ENCODE assay signal across 2 cellular contexts in the genomic region with DNA sequence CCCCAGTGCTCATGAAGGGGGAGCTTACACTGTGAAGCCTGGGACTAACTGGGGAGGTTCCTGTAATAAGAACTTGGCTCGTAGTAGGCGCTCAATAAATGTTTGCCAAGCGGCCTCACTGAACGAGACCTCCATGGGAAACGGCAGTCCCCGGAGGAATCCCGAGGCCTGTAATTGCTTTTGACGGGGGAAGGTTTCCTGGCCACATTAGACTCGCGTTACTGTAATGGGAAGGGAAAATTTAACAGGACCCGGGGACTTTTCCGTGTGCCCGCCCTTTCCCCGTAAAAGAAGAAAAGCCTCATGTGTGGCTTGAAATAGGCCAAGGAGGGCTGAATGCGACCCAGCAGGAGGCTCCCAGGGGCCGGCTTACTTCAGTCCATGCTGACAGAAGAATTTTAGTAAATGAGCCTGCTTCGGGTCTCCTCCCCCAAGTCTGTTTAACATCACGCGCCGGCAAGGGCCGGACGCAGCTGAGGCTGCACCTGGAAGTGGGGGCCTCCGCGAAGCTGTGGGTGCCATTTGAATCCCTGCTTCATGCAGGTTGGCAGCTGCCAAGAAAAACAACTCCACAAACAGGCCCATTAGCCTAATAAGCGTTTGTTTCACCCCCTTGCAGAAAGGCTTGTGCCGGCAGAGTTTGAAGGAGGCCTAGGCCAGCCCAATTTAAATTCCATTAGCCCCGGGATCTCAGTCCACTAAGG.
A peak's percentile ranks its signal among the peaks of the same experiment; 100 is the strongest.
TF ChIP-seq lines count a peak whose summit lies in the region.

No MANE protein-coding gene starts in this region.

TF ChIP-seq in GM23338, 12 proteins besides CTCF, POLR2A, EP300 and RAD21:
- TF ChIP-seq, protein P1, sequence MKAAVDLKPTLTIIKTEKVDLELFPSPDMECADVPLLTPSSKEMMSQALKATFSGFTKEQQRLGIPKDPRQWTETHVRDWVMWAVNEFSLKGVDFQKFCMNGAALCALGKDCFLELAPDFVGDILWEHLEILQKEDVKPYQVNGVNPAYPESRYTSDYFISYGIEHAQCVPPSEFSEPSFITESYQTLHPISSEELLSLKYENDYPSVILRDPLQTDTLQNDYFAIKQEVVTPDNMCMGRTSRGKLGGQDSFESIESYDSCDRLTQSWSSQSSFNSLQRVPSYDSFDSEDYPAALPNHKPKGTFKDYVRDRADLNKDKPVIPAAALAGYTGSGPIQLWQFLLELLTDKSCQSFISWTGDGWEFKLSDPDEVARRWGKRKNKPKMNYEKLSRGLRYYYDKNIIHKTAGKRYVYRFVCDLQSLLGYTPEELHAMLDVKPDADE (IDR thresholded peaks at IDR 0.05) = no peak
- TF ChIP-seq JUNB (IDR thresholded peaks at IDR 0.05; ENCODE audit: unreplicated experiment) (no peak), POLR2AphosphoS5 (IDR thresholded peaks at IDR 0.05; ENCODE audit: low read depth) (0 out of 2 replicates have a peak, but pooled peaks have one; percentile 20), EZH2phosphoT487 (IDR thresholded peaks at IDR 0.05; ENCODE audit: unreplicated experiment) (no peak), NANOG (IDR thresholded peaks at IDR 0.05; ENCODE audit: borderline replicate concordance) (no peak), CREB1 (CRISPR knock-in tag; IDR thresholded peaks at IDR 0.05; ENCODE audit: low read depth) (no peak)
- TF ChIP-seq, protein P2, sequence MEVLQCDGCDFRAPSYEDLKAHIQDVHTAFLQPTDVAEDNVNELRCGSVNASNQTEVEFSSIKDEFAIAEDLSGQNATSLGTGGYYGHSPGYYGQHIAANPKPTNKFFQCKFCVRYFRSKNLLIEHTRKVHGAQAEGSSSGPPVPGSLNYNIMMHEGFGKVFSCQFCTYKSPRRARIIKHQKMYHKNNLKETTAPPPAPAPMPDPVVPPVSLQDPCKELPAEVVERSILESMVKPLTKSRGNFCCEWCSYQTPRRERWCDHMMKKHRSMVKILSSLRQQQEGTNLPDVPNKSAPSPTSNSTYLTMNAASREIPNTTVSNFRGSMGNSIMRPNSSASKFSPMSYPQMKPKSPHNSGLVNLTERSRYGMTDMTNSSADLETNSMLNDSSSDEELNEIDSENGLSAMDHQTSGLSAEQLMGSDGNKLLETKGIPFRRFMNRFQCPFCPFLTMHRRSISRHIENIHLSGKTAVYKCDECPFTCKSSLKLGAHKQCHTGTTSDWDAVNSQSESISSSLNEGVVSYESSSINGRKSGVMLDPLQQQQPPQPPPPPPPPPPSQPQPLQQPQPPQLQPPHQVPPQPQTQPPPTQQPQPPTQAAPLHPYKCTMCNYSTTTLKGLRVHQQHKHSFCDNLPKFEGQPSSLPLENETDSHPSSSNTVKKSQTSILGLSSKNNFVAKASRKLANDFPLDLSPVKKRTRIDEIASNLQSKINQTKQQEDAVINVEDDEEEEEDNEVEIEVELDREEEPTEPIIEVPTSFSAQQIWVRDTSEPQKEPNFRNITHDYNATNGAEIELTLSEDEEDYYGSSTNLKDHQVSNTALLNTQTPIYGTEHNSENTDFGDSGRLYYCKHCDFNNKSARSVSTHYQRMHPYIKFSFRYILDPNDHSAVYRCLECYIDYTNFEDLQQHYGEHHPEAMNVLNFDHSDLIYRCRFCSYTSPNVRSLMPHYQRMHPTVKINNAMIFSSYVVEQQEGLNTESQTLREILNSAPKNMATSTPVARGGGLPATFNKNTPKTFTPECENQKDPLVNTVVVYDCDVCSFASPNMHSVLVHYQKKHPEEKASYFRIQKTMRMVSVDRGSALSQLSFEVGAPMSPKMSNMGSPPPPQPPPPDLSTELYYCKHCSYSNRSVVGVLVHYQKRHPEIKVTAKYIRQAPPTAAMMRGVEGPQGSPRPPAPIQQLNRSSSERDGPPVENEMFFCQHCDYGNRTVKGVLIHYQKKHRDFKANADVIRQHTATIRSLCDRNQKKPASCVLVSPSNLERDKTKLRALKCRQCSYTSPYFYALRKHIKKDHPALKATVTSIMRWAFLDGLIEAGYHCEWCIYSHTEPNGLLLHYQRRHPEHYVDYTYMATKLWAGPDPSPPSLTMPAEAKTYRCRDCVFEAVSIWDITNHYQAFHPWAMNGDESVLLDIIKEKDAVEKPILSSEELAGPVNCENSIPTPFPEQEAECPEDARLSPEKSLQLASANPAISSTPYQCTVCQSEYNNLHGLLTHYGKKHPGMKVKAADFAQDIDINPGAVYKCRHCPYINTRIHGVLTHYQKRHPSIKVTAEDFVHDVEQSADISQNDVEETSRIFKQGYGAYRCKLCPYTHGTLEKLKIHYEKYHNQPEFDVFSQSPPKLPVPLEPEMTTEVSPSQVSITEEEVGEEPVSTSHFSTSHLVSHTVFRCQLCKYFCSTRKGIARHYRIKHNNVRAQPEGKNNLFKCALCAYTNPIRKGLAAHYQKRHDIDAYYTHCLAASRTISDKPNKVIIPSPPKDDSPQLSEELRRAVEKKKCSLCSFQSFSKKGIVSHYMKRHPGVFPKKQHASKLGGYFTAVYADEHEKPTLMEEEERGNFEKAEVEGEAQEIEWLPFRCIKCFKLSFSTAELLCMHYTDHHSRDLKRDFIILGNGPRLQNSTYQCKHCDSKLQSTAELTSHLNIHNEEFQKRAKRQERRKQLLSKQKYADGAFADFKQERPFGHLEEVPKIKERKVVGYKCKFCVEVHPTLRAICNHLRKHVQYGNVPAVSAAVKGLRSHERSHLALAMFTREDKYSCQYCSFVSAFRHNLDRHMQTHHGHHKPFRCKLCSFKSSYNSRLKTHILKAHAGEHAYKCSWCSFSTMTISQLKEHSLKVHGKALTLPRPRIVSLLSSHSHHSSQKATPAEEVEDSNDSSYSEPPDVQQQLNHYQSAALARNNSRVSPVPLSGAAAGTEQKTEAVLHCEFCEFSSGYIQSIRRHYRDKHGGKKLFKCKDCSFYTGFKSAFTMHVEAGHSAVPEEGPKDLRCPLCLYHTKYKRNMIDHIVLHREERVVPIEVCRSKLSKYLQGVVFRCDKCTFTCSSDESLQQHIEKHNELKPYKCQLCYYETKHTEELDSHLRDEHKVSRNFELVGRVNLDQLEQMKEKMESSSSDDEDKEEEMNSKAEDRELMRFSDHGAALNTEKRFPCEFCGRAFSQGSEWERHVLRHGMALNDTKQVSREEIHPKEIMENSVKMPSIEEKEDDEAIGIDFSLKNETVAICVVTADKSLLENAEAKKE (CRISPR knock-in tag; IDR thresholded peaks at IDR 0.05) = no peak

TF ChIP-seq in H1, 55 proteins besides CTCF, POLR2A, EP300 and RAD21 (continues in another document):
- TF ChIP-seq SP1 (IDR thresholded peaks at IDR 0.05; ENCODE audit: low read depth, low read length) (no peak), POLR2AphosphoS5 (IDR thresholded peaks at IDR 0.05; ENCODE audit: low read depth, low read length) (peak; percentile 19; the same call in 1 of the 2 replicates), ZNF274 (IDR thresholded peaks at IDR 0.05; ENCODE audit: borderline replicate concordance, extremely low read depth, low read length) (no peak), SIN3A (conservative IDR thresholded peaks at IDR 0.05 in 1 of 2, IDR thresholded peaks at IDR 0.05 in 1 of 2; ENCODE audit: low read depth in 1 of 2, low read length in 2 of 2) (0 out of 4 replicates have a peak, but pooled peaks of 1 of the 2 experiments have one; percentile 44), TCF12 (IDR thresholded peaks at IDR 0.05; ENCODE audit: low read depth, low read length) (peak; percentile 95), TBP (IDR thresholded peaks at IDR 0.05; ENCODE audit: low read depth, low read length) (peak; percentile 37), NRF1 (IDR thresholded peaks at IDR 0.05; ENCODE audit: low read depth, low read length) (no peak), ASH2L (IDR thresholded peaks at IDR 0.05; ENCODE audit: low read length) (peak; percentile 83), CHD1 (IDR thresholded peaks at IDR 0.05; ENCODE audit: low read depth, low read length) (no peak), CBX5 (IDR thresholded peaks at IDR 0.05; ENCODE audit: low read depth, low read length) (no peak), RBBP5 (IDR thresholded peaks at IDR 0.05; ENCODE audit: borderline replicate concordance, low read depth, low read length) (peak; percentile 65; the same call in 1 of the 2 replicates), TAF1 (IDR thresholded peaks at IDR 0.05; ENCODE audit: low read depth, low read length) (peak; percentile 74), HDAC2 (IDR thresholded peaks at IDR 0.05; ENCODE audit: borderline replicate concordance in 1 of 2, low read depth in 2 of 2, low read length in 2 of 2) (peak in 1 of 2 experiments; percentile 25; a peak in 1 of 4 replicates), EGR1 (IDR thresholded peaks at IDR 0.05; ENCODE audit: borderline replicate concordance, low read depth, low read length) (0 out of 2 replicates have a peak, but pooled peaks have one; percentile 22), TAF7 (optimal IDR thresholded peaks at IDR 0.05; ENCODE audit: borderline replicate concordance, low read depth, low read length) (peak; percentile 52), BACH1 (IDR thresholded peaks at IDR 0.05; ENCODE audit: low read length) (no peak), BCL11A (IDR thresholded peaks at IDR 0.05; ENCODE audit: low read depth in 2 of 2, low read length in 2 of 2) (no peak), NANOG (IDR thresholded peaks at IDR 0.05; ENCODE audit: insufficient read depth, low read depth, low read length, poor library complexity, severe bottlenecking) (peak; percentile 46), SAP30 (IDR thresholded peaks at IDR 0.05; ENCODE audit: insufficient read depth, insufficient replicate concordance, low read length) (no peak), GABPA (IDR thresholded peaks at IDR 0.05; ENCODE audit: borderline replicate concordance, insufficient read depth, low read length) (no peak), CBX8 (IDR thresholded peaks at IDR 0.05; ENCODE audit: borderline replicate concordance, low read depth, low read length) (no peak)
- TF ChIP-seq, protein P3, sequence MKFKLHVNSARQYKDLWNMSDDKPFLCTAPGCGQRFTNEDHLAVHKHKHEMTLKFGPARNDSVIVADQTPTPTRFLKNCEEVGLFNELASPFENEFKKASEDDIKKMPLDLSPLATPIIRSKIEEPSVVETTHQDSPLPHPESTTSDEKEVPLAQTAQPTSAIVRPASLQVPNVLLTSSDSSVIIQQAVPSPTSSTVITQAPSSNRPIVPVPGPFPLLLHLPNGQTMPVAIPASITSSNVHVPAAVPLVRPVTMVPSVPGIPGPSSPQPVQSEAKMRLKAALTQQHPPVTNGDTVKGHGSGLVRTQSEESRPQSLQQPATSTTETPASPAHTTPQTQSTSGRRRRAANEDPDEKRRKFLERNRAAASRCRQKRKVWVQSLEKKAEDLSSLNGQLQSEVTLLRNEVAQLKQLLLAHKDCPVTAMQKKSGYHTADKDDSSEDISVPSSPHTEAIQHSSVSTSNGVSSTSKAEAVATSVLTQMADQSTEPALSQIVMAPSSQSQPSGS (IDR thresholded peaks at IDR 0.05; ENCODE audit: low read length) = 0 out of 2 replicates have a peak, but pooled peaks have one; percentile 62
- TF ChIP-seq, protein P4, sequence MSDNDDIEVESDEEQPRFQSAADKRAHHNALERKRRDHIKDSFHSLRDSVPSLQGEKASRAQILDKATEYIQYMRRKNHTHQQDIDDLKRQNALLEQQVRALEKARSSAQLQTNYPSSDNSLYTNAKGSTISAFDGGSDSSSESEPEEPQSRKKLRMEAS (IDR thresholded peaks at IDR 0.05) = 0 out of 2 replicates have a peak, but pooled peaks have one; percentile 40
- TF ChIP-seq, protein P5, sequence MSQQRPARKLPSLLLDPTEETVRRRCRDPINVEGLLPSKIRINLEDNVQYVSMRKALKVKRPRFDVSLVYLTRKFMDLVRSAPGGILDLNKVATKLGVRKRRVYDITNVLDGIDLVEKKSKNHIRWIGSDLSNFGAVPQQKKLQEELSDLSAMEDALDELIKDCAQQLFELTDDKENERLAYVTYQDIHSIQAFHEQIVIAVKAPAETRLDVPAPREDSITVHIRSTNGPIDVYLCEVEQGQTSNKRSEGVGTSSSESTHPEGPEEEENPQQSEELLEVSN (IDR thresholded peaks at IDR 0.05) = peak; percentile 58; the same call in 1 of the 2 replicates
